8 cellular contexts compared by ENCODE assay signal in the genomic region with DNA sequence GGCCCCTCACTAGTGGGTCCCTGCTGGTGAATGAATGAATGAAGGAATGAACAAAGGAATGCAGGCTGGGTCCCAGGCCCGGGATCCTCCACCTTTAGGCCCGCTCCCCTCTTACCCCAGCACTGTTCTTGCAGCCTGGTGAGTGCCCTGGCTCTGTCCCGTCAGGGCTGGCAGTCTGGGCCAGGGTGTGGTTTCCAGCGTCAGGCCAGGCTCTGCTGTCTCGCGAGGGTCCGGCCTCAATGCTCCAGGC. TPM values are rescaled to one million over a fixed set of nuclear protein-coding genes. Genes with fewer than 3 reads are reported as not detected.
DNase-seq lines count a peak whose midpoint lies in the region; ATAC-seq, FAIRE-seq and TF ChIP-seq lines count a peak whose summit lies in the region.

No MANE protein-coding gene starts in this region.

- peaks cover 10% of the 10 kb centered on the region; the same call in 1 of the 2 replicates for H3K36me3 Mint-ChIP-seq in HFFc6 (ENCODE audit: low read depth)

- no peak for FAIRE-seq in bronchial epithelial cell (lab: Jason Lieb, UNC)

- peaks cover 11% of the 10 kb centered on the region for H3K27me3 Mint-ChIP-seq in HFFc6 (ENCODE audit: insufficient read depth)

- no peaks in the 10 kb centered on the region for H3K9me3 ChIP-seq in mucosa of rectum (ENCODE audit: control insufficient read depth in 2 of 2, low read length in 2 of 2)

- H3K4me3 Mint-ChIP-seq in HFFc6: peak overlapping the region; percentile 81

- no peaks in the 10 kb centered on the region for H3K27me3 ChIP-seq in bronchial epithelial cell (ENCODE audit: control insufficient read depth, insufficient read depth, low read length)
- no peaks in the 10 kb centered on the region for H3K27me3 ChIP-seq in mucosa of rectum (ENCODE audit: control insufficient read depth in 2 of 2, insufficient read depth in 2 of 2, low read length in 2 of 2)

- H3K9ac ChIP-seq in mucosa of rectum (ENCODE audit: low read depth in 1 of 2, low read length in 2 of 2): peak overlapping the region; percentile 10 to 65

- H3K27ac ChIP-seq in mucosa of rectum (ENCODE audit: low read depth in 2 of 2, low read length in 2 of 2): peak overlapping the region; percentile 66 to 77

- peaks cover 18 to 27% of the 10 kb centered on the region in 2 donors for H3K4me1 ChIP-seq in mucosa of rectum (ENCODE audit: control insufficient read depth in 2 of 2, insufficient read depth in 2 of 2, low read length in 2 of 2)

- in situ Hi-C loops in ACHN (cut with HindIII; ENCODE audit: low pct_ligation_motif_present, low pct_unique_long_range_greater_than_20kb, low sequenced_read_pairs) (no loop called here), G401 (cut with HindIII; ENCODE audit: low sequenced_read_pairs) (no loop called here)

- no peak for TF ChIP-seq CTCF in HFFc6 (IDR thresholded peaks at IDR 0.05)
- TF ChIP-seq CTCF in bronchial epithelial cell (IDR thresholded peaks at IDR 0.05; ENCODE audit: insufficient read depth, low read length, severe bottlenecking): no peak

- H3K4me1 Mint-ChIP-seq in HFFc6 (ENCODE audit: low read depth): peaks cover 30% of the 10 kb centered on the region

- ATAC-seq in HG03521 (IDR thresholded peaks at IDR 0.05; ENCODE audit: unreplicated experiment) (no peak), HG02588 (IDR thresholded peaks at IDR 0.05; ENCODE audit: unreplicated experiment) (no peak), GM19351 (IDR thresholded peaks at IDR 0.05; ENCODE audit: unreplicated experiment) (no peak)

- H3K9me3 Mint-ChIP-seq in HFFc6: no peaks in the 10 kb centered on the region

- H3K27ac Mint-ChIP-seq in HFFc6: peak overlapping the region; percentile 52

- H3K4me3 ChIP-seq in bronchial epithelial cell (ENCODE audit: low read depth, low read length) (peak overlapping the region; percentile 25), mucosa of rectum (ENCODE audit: low read length in 2 of 2) (peak overlapping the region; percentile 50 to 69)

- H3K36me3 ChIP-seq in bronchial epithelial cell (ENCODE audit: control insufficient read depth, insufficient read depth, low read length) (peaks cover 5% of the 10 kb centered on the region), mucosa of rectum (ENCODE audit: control insufficient read depth in 2 of 2, insufficient read depth in 2 of 2, low read length in 2 of 2) (peaks cover under 1% of the 10 kb centered on the region in 2 donors)

- DNase-seq in ACHN (peak; percentile 45), HFFc6 (no peak), bronchial epithelial cell (ENCODE audit: low read depth) (no peak), G401 (ENCODE audit: low spot score) (no peak)

RNA-seq across cellular contexts. Expression of a gene that starts 0.3 kb away (rescaled TPM):
- 1 to 10 TPM; 1.5 to 5.1 (median 4.2) TPM for total RNA-seq in HFFc6 (2021; fragmentation: NEBNext Ultra II Directional; extraction: Animal tissue kit (Norgen Biotek cat#: 25700))
- 0.51 and 1.3 TPM in 2 replicates for total RNA-seq in bronchial epithelial cell
- not detected in 2 replicates for total RNA-seq in G401 (2014; rRNA removed; shearing (Covaris generic))

RNA-seq across cellular contexts. Expression of a gene that starts 14.2 kb away (rescaled TPM):
- total RNA-seq in HFFc6 (2021; fragmentation: NEBNext Ultra II Directional; extraction: Animal tissue kit (Norgen Biotek cat#: 25700)): 10 to 100 TPM; 36.3 to 49.9 (median 39.6) TPM
- 28.0 and 40.5 TPM in 2 replicates for total RNA-seq in bronchial epithelial cell
- 86.8 and 87.0 TPM in 2 replicates for total RNA-seq in G401 (2014; rRNA removed; shearing (Covaris generic))

RNA-seq across cellular contexts. Expression of a gene that starts 15.7 kb away (rescaled TPM):
- total RNA-seq in HFFc6 (2021; fragmentation: NEBNext Ultra II Directional; extraction: Animal tissue kit (Norgen Biotek cat#: 25700)): 100 to 1,000 TPM; 126 to 146 (median 139) TPM
- total RNA-seq in bronchial epithelial cell: 20.3 and 46.6 TPM in 2 replicates
- total RNA-seq in G401 (2014; rRNA removed; shearing (Covaris generic)): 53.4 and 60.5 TPM in 2 replicates

RNA-seq across cellular contexts. Expression of a gene that starts 47.8 kb away (rescaled TPM):
- 10 to 100 TPM; 48.5 to 63.4 (median 54.0) TPM for total RNA-seq in HFFc6 (2021; fragmentation: NEBNext Ultra II Directional; extraction: Animal tissue kit (Norgen Biotek cat#: 25700))
- total RNA-seq in bronchial epithelial cell: 68.4 and 75.3 TPM in 2 replicates
- 93.4 and 112 TPM in 2 replicates for total RNA-seq in G401 (2014; rRNA removed; shearing (Covaris generic))

RNA-seq across cellular contexts. Expression of a gene that starts 47.9 kb away (rescaled TPM):
- total RNA-seq in HFFc6 (2021; fragmentation: NEBNext Ultra II Directional; extraction: Animal tissue kit (Norgen Biotek cat#: 25700)): 10 to 100 TPM; 68.9 to 91.2 (median 87.7) TPM
- total RNA-seq in bronchial epithelial cell: 32.1 and 35.2 TPM in 2 replicates
- 33.3 and 40.5 TPM in 2 replicates for total RNA-seq in G401 (2014; rRNA removed; shearing (Covaris generic))
